In genomic region chr10:72625608-72626443, GRCh38 we compare ENCODE assay signal across 8 cellular contexts. TPM values are rescaled to one million over a fixed set of nuclear protein-coding genes. Genes with fewer than 3 reads are reported as not detected.
A peak's percentile ranks its signal among the peaks of the same experiment; 100 is the strongest.
DNase-seq lines count a peak whose midpoint lies in the region; ATAC-seq and TF ChIP-seq lines count a peak whose summit lies in the region.

A gene with protein sequence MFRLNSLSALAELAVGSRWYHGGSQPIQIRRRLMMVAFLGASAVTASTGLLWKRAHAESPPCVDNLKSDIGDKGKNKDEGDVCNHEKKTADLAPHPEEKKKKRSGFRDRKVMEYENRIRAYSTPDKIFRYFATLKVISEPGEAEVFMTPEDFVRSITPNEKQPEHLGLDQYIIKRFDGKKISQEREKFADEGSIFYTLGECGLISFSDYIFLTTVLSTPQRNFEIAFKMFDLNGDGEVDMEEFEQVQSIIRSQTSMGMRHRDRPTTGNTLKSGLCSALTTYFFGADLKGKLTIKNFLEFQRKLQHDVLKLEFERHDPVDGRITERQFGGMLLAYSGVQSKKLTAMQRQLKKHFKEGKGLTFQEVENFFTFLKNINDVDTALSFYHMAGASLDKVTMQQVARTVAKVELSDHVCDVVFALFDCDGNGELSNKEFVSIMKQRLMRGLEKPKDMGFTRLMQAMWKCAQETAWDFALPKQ (minus strand): TSS chr10:72626079. CDS start chr10:72566793, 59,286 bp downstream.

- peaks cover 37% of the 10 kb centered on the region for H3K79me2 ChIP-seq in DND-41 (ENCODE audit: insufficient read depth, low read length)
- peaks cover 45% of the 10 kb centered on the region for H3K79me2 ChIP-seq in GM23248 (ENCODE audit: insufficient read depth)

- H2AFZ ChIP-seq in DND-41 (ENCODE audit: low read depth, low read length) (peak within 1 kb of the TSS; percentile 85), GM23248 (peak within 1 kb of the TSS; percentile 91)

- 1 to 3% methylated on average over 35 to 49 of the region's 49 CpGs for WGBS in GM23248 (ENCODE audit: low coverage in 1 of 2, low lambda C conversion rate in 2 of 2, missing lambda C conversion rate in 2 of 2), 2 experiments

- CTCF ChIA-PET in naive thymus-derived CD4-positive, alpha-beta T cell (lab: Charles Lee) = interaction anchor here (1.4 kb wide), 1 partner anchor 261 kb away, joined by 5 read pairs; no protein-coding TSS in a partner anchor

- peak within 1 kb of the TSS; percentile 71 for H3K9ac ChIP-seq in DND-41 (ENCODE audit: low read depth, low read length)
- H3K9ac ChIP-seq in GM23248 = peak within 1 kb of the TSS; percentile 94

- no peaks in the 10 kb centered on the region for H3F3A ChIP-seq in GM23248 (ENCODE audit: insufficient read depth)

- H3K4me1 ChIP-seq in DND-41 (ENCODE audit: insufficient read depth, low read length) = peaks cover 32% of the 10 kb centered on the region
- peaks cover 9% of the 10 kb centered on the region; the same call in 1 of the 2 replicates for H3K4me1 ChIP-seq in GM23248 (ENCODE audit: insufficient read depth)
- H3K4me1 ChIP-seq in naive thymus-derived CD4-positive, alpha-beta T cell (ENCODE audit: control insufficient read depth in 2 of 2, insufficient read depth in 2 of 2, low read length in 2 of 2) = peaks cover 11 to 16% of the 10 kb centered on the region in 2 donors

- no peaks in the 10 kb centered on the region for H3K9me3 ChIP-seq in DND-41 (ENCODE audit: insufficient read depth, low read length, severe bottlenecking)
- no peaks in the 10 kb centered on the region for H3K9me3 ChIP-seq in GM23248 (ENCODE audit: low read depth)
- no peaks in the 10 kb centered on the region for H3K9me3 ChIP-seq in naive thymus-derived CD4-positive, alpha-beta T cell (ENCODE audit: control insufficient read depth in 2 of 3, low read length in 3 of 3)

- peaks cover 6% of the 10 kb centered on the region for H3K36me3 ChIP-seq in DND-41 (ENCODE audit: insufficient read depth, low read length)
- no peaks in the 10 kb centered on the region; the same call in 1 of the 2 replicates for H3K36me3 ChIP-seq in GM23248 (ENCODE audit: low read depth)
- H3K36me3 ChIP-seq in naive thymus-derived CD4-positive, alpha-beta T cell (ENCODE audit: control insufficient read depth in 2 of 3, insufficient read depth in 3 of 3, low read length in 3 of 3) = peaks cover 0 to 7% (median 0%) of the 10 kb centered on the region in 3 experiments

- peak within 1 kb of the TSS; percentile 97 to 100 (median 100) for H3K4me3 Mint-ChIP-seq in naive thymus-derived CD4-positive, alpha-beta T cell
- H3K4me3 Mint-ChIP-seq in stimulated activated naive B cell treated with anti-CD40 and anti-IgM and Interleukin-4, amounts not matched to agents 10 μg/mL and 1 μg/mL and 100 μg/mL, for 72 hours = peak within 1 kb of the TSS; percentile 87 to 96

- intact Hi-C loops in naive thymus-derived CD4-positive, alpha-beta T cell (cut with micrococcal nuclease) = loop anchor here (1.0 to 5.0 kb wide), 13 partner anchors 59 to 1001 kb away; partner anchors contain the start of genes MCU (in 2 of the 2), DNAJB12 (in 1 of the 2), DNAJC9 (in 1 of the 2) and P4HA1 (in 1 of the 2)

- DNase-seq in DND-41 (peak; percentile 97), GM23248 (peak; percentile 99), LHCN-M2 (ENCODE audit: low read depth) (peak; percentile 95), RPMI8226 (peak; percentile 94), fibroblast of gingiva (ENCODE audit: low read depth) (peak; percentile 90)
- DNase-seq in activated T-helper 1 cell treated with anti-CD3 and anti-CD28 coated beads, Interleukin-2, amount 50 U/mL, for 16 hours (ENCODE audit: low read depth in 1 of 2, low spot score in 1 of 2) = peak; percentile 85 to 90
- peak; percentile 74 to 93 (median 90) for DNase-seq in naive thymus-derived CD4-positive, alpha-beta T cell
- peak; percentile 91 for DNase-seq in stimulated activated naive B cell treated with anti-CD40 and anti-IgM and Interleukin-4, amounts not matched to agents 10 μg/mL and 1 μg/mL and 100 μg/mL, for 72 hours

- no peaks in the 10 kb centered on the region for H3K27me3 ChIP-seq in DND-41 (ENCODE audit: insufficient read depth, low read length, poor library complexity)
- no peaks in the 10 kb centered on the region for H3K27me3 ChIP-seq in GM23248 (replicated peaks; ENCODE audit: insufficient read depth)
- no peaks in the 10 kb centered on the region for H3K27me3 ChIP-seq in naive thymus-derived CD4-positive, alpha-beta T cell (ENCODE audit: control insufficient read depth in 2 of 2, insufficient read depth in 2 of 2, low read length in 2 of 2)

- peak within 1 kb of the TSS; percentile 83 to 99 (median 97) for H3K27ac Mint-ChIP-seq in naive thymus-derived CD4-positive, alpha-beta T cell
- H3K27ac Mint-ChIP-seq in stimulated activated naive B cell treated with anti-CD40 and anti-IgM and Interleukin-4, amounts not matched to agents 10 μg/mL and 1 μg/mL and 100 μg/mL, for 72 hours = peak within 1 kb of the TSS; percentile 94

- in situ Hi-C loops in GM23248 (cut with MboI) = no loop called here

- peaks cover 0 to 5% (median 4%) of the 10 kb centered on the region in 5 donors for H3K36me3 Mint-ChIP-seq in naive thymus-derived CD4-positive, alpha-beta T cell
- H3K36me3 Mint-ChIP-seq in stimulated activated naive B cell treated with anti-CD40 and anti-IgM and Interleukin-4, amounts not matched to agents 10 μg/mL and 1 μg/mL and 100 μg/mL, for 72 hours = peaks cover 3 to 4% of the 10 kb centered on the region in 2 donors

- H3K4me3 ChIP-seq in DND-41 (ENCODE audit: low read depth in 1 of 2, low read length in 2 of 2) (peak within 1 kb of the TSS; percentile 72 to 79), GM23248 (peak within 1 kb of the TSS; percentile 87)
- peak within 1 kb of the TSS; percentile 97 for H3K4me3 ChIP-seq in naive thymus-derived CD4-positive, alpha-beta T cell (ENCODE audit: low read length)

- H3K9me2 ChIP-seq in GM23248 (ENCODE audit: insufficient read depth) = no peaks in the 10 kb centered on the region

- POLR2A ChIA-PET in naive thymus-derived CD4-positive, alpha-beta T cell (lab: Charles Lee) = interaction anchor here (1.5 kb wide), 1 partner anchor 66 kb away, joined by 5 read pairs; the partner anchor contains the start of gene MCU

- H3K27me3 Mint-ChIP-seq in naive thymus-derived CD4-positive, alpha-beta T cell = peaks cover 0 to 8% (median 0%) of the 10 kb centered on the region in 5 donors
- no peaks in the 10 kb centered on the region for H3K27me3 Mint-ChIP-seq in stimulated activated naive B cell treated with anti-CD40 and anti-IgM and Interleukin-4, amounts not matched to agents 10 μg/mL and 1 μg/mL and 100 μg/mL, for 72 hours

- peak; percentile 99 for ATAC-seq in DND-41 (ENCODE audit: insufficient read depth, low read depth)
- peak; percentile 100 for ATAC-seq in naive thymus-derived CD4-positive, alpha-beta T cell
- ATAC-seq in stimulated activated naive B cell treated with anti-CD40 and anti-IgM and Interleukin-4, amounts not matched to agents 10 μg/mL and 1 μg/mL and 100 μg/mL, for 72 hours (replicated peaks) = peak; percentile 98

- peak within 1 kb of the TSS; percentile 74 for H3K4me2 ChIP-seq in DND-41 (ENCODE audit: insufficient read depth, low read length)
- peak within 1 kb of the TSS; percentile 94 for H3K4me2 ChIP-seq in GM23248 (ENCODE audit: unreplicated experiment)

- peaks cover 11 to 28% (median 16%) of the 10 kb centered on the region in 7 donors for H3K4me1 Mint-ChIP-seq in naive thymus-derived CD4-positive, alpha-beta T cell
- peaks cover 6 to 17% of the 10 kb centered on the region in 2 donors for H3K4me1 Mint-ChIP-seq in stimulated activated naive B cell treated with anti-CD40 and anti-IgM and Interleukin-4, amounts not matched to agents 10 μg/mL and 1 μg/mL and 100 μg/mL, for 72 hours

- H3K27ac ChIP-seq in DND-41 (ENCODE audit: low read length) (peak within 1 kb of the TSS; percentile 87), GM23248 (peak within 1 kb of the TSS; percentile 85)
- H3K27ac ChIP-seq in naive thymus-derived CD4-positive, alpha-beta T cell (ENCODE audit: low read depth, low read length) = peak within 1 kb of the TSS; percentile 76

- no peak for TF ChIP-seq CTCF in DND-41 (IDR thresholded peaks at IDR 0.05; ENCODE audit: borderline replicate concordance, extremely low read depth, low read length, poor library complexity, severe bottlenecking)

- H3K9me3 Mint-ChIP-seq in naive thymus-derived CD4-positive, alpha-beta T cell = peaks cover 0 to 2% (median 0%) of the 10 kb centered on the region in 11 donors
- H3K9me3 Mint-ChIP-seq in stimulated activated naive B cell treated with anti-CD40 and anti-IgM and Interleukin-4, amounts not matched to agents 10 μg/mL and 1 μg/mL and 100 μg/mL, for 72 hours = no peaks in the 10 kb centered on the region

- H4K20me1 ChIP-seq in DND-41 (ENCODE audit: insufficient read depth, low read length) (no peaks in the 10 kb centered on the region), GM23248 (ENCODE audit: insufficient read depth) (no peaks in the 10 kb centered on the region)

RNA-seq across cellular contexts. Expression of the gene that starts here (rescaled TPM):
- total RNA-seq in GM23248 (2014; rRNA removed; shearing (Covaris generic)) = 37.3 and 37.9 TPM in 2 replicates
- polyA plus RNA-seq in GM23248 (2016; fragmentation: Nextera tagmentation; extraction: Ambion mirVana) = 41.9 and 45.0 TPM in 2 replicates
- 57.1 and 58.2 TPM in 2 replicates for total RNA-seq in LHCN-M2 (2014; rRNA removed)
- polyA plus RNA-seq in LHCN-M2 (2012) = 47.4 TPM
- 10 to 100 TPM; 20.8 to 39.6 (median 26.3) TPM for total RNA-seq in naive thymus-derived CD4-positive, alpha-beta T cell
- 10 to 100 TPM; 22.9 to 24.5 TPM for polyA plus RNA-seq in naive thymus-derived CD4-positive, alpha-beta T cell

Comparison
In these comparisons a context has a peak if more than half of its experiments do, and no peak if none do; other contexts are left out.
1. Peak in every context shown above with its lines: DNase-seq, ATAC-seq, H3K4me3 ChIP-seq and H3K27ac ChIP-seq.